Comparison of ENCODE assay signal across 1 cellular context in genomic region chr7:54758702-54759665, GRCh38.
A peak's percentile ranks its signal among the peaks of the same experiment; 100 is the strongest.
TF ChIP-seq lines count a peak whose summit lies in the region.

SEC61G (minus strand) TSS chr7:54759211; CDS start chr7:54757588, 1,623 bp downstream.

TF ChIP-seq in HEK293, 187 proteins besides CTCF, POLR2A, EP300 and RAD21 (continued from another document and continues in another):
- TF ChIP-seq ATF2 (tag by site-specific recombination; IDR thresholded peaks at IDR 0.05; ENCODE audit: low read depth), result no peak
- TF ChIP-seq SCRT1 (tag by site-specific recombination; IDR thresholded peaks at IDR 0.05; ENCODE audit: borderline replicate concordance), result no peak
- no peak for TF ChIP-seq BCL11B (tag by site-specific recombination; IDR thresholded peaks at IDR 0.05; ENCODE audit: low read depth)
- no peak for TF ChIP-seq ZNF624 (tag by site-specific recombination; IDR thresholded peaks at IDR 0.05)
- peak; percentile 40; the same call in 1 of the 2 replicates for TF ChIP-seq ZBTB20 (tag by site-specific recombination; IDR thresholded peaks at IDR 0.05)
- no peak for TF ChIP-seq PRDM6 (tag by site-specific recombination; IDR thresholded peaks at IDR 0.05)
- TF ChIP-seq KLF17 (tag by site-specific recombination; IDR thresholded peaks at IDR 0.05), result no peak
- TF ChIP-seq ZBTB6 (tag by site-specific recombination; IDR thresholded peaks at IDR 0.05), result no peak
- TF ChIP-seq ZNF155 (tag by site-specific recombination; IDR thresholded peaks at IDR 0.05), result no peak
- no peak for TF ChIP-seq ZNF362 (tag by site-specific recombination; IDR thresholded peaks at IDR 0.05)
- peak; percentile 99 for TF ChIP-seq ZNF10 (tag by site-specific recombination; IDR thresholded peaks at IDR 0.05)
- no peak for TF ChIP-seq OSR2 (tag by site-specific recombination; IDR thresholded peaks at IDR 0.05)
- TF ChIP-seq ZNF174 (tag by site-specific recombination; IDR thresholded peaks at IDR 0.05), result no peak
- TF ChIP-seq ZNF16 (tag by site-specific recombination; IDR thresholded peaks at IDR 0.05; ENCODE audit: low read depth), result no peak
- no peak for TF ChIP-seq ZNF24 (tag by site-specific recombination; IDR thresholded peaks at IDR 0.05)
- TF ChIP-seq ZNF121 (tag by site-specific recombination; IDR thresholded peaks at IDR 0.05), result no peak
- TF ChIP-seq ZNF23 (tag by site-specific recombination; IDR thresholded peaks at IDR 0.05; ENCODE audit: borderline replicate concordance), result no peak
- no peak for TF ChIP-seq ZSCAN16 (tag by site-specific recombination; IDR thresholded peaks at IDR 0.05)
- TF ChIP-seq ELK4 (IDR thresholded peaks at IDR 0.05; ENCODE audit: borderline replicate concordance, low read depth, low read length), result peak; percentile 27; the same call in 1 of the 2 replicates
- no peak for TF ChIP-seq ZNF513 (tag by site-specific recombination; IDR thresholded peaks at IDR 0.05)
- no peak for TF ChIP-seq ZNF311 (tag by site-specific recombination; IDR thresholded peaks at IDR 0.05; ENCODE audit: borderline replicate concordance)
- no peak for TF ChIP-seq ZNF621 (tag by site-specific recombination; IDR thresholded peaks at IDR 0.05)
- no peak for TF ChIP-seq ZBTB10 (tag by site-specific recombination; IDR thresholded peaks at IDR 0.05)
- TF ChIP-seq ZNF518A (tag by site-specific recombination; conservative IDR thresholded peaks at IDR 0.05; ENCODE audit: low read depth), result peak; percentile 25; the same call in 1 of the 2 replicates
- no peak for TF ChIP-seq ZNF580 (tag by site-specific recombination; IDR thresholded peaks at IDR 0.05)
- no peak for TF ChIP-seq GLI2 (tag by site-specific recombination; IDR thresholded peaks at IDR 0.05; ENCODE audit: borderline replicate concordance, low read depth)
- TF ChIP-seq GLI4 (tag by site-specific recombination; IDR thresholded peaks at IDR 0.05), result no peak
- TF ChIP-seq ZNF473 (tag by site-specific recombination; IDR thresholded peaks at IDR 0.05), result no peak
- no peak for TF ChIP-seq ZNF416 (tag by site-specific recombination; IDR thresholded peaks at IDR 0.05)
- TF ChIP-seq ZNF132 (tag by site-specific recombination; IDR thresholded peaks at IDR 0.05; ENCODE audit: borderline replicate concordance), result no peak
- TF ChIP-seq ZNF202 (tag by site-specific recombination; IDR thresholded peaks at IDR 0.05; ENCODE audit: borderline replicate concordance), result no peak
- TF ChIP-seq ZNF2 (tag by site-specific recombination; IDR thresholded peaks at IDR 0.05), result no peak
- no peak for TF ChIP-seq ZNF280D (tag by site-specific recombination; IDR thresholded peaks at IDR 0.05)
- no peak for TF ChIP-seq ZSCAN5A (tag by site-specific recombination; IDR thresholded peaks at IDR 0.05)
